In genomic region chr10:69123747-69124557, GRCh38 we compare ENCODE assay signal across 8 cellular contexts. TPM values are rescaled to one million over a fixed set of nuclear protein-coding genes. Genes with fewer than 3 reads are reported as not detected.
DNase-seq lines count a peak whose midpoint lies in the region; ATAC-seq, FAIRE-seq and TF ChIP-seq lines count a peak whose summit lies in the region.

Gene VPS26A (plus strand): TSS chr10:69124178. CDS start chr10:69124278, 100 bp downstream.

- peak within 1 kb of the TSS; percentile 99 for H3K18ac ChIP-seq in H1 (ENCODE audit: extremely low read depth, low read length)
- peak within 1 kb of the TSS; percentile 94 to 98 for H3K18ac ChIP-seq in mesenchymal stem cell (ENCODE audit: low read depth in 1 of 2, low read length in 2 of 2)

- peak within 1 kb of the TSS; percentile 32; the same call in 1 of the 2 replicates for H2BK12ac ChIP-seq in H1 (ENCODE audit: low read depth, low read length)
- H2BK12ac ChIP-seq in mesenchymal stem cell (ENCODE audit: low read length in 2 of 2) = no peak within 1 kb of the TSS

- no peak within 1 kb of the TSS for H2BK120ac ChIP-seq in H1 (replicated peaks; ENCODE audit: low read depth, low read length)
- peak within 1 kb of the TSS; percentile 89 for H2BK120ac ChIP-seq in mesenchymal stem cell (ENCODE audit: low read depth, low read length)

- H3K79me2 ChIP-seq in H1 (ENCODE audit: control insufficient read depth in 1 of 2, insufficient read depth in 2 of 2, low read length in 2 of 2) = peaks cover 0 to 41% of the 10 kb centered on the region in 2 experiments; a peak in 2 of 4 replicates

- ATAC-seq in GM21381 (IDR thresholded peaks at IDR 0.05; ENCODE audit: unreplicated experiment) = peak; percentile 80

- no peak within 1 kb of the TSS for H2BK20ac ChIP-seq in H1 (ENCODE audit: low read length)

- H3K14ac ChIP-seq in H1 (ENCODE audit: insufficient read length) (no peak within 1 kb of the TSS), mesenchymal stem cell (ENCODE audit: low read length in 2 of 2) (peak within 1 kb of the TSS in 1 of 2 experiments; percentile 98)

- no peaks in the 10 kb centered on the region for H3K4me1 ChIP-seq in H1 (replicated peaks in 1 of 4; ENCODE audit: control insufficient read depth in 3 of 4, insufficient read depth in 4 of 4, low read length in 3 of 4)
- H3K4me1 ChIP-seq in mesenchymal stem cell (ENCODE audit: control insufficient read depth, insufficient read depth, low read depth, low read length) = peaks cover 5% of the 10 kb centered on the region

- no peaks in the 10 kb centered on the region for H4K20me1 ChIP-seq in H1 (replicated peaks in 1 of 2; ENCODE audit: control insufficient read depth in 1 of 2, insufficient read depth in 2 of 2, low read length in 2 of 2)

- H2BK15ac ChIP-seq in H1 (ENCODE audit: low read length) (no peak within 1 kb of the TSS), mesenchymal stem cell (ENCODE audit: low read depth, poor library complexity, severe bottlenecking) (peak within 1 kb of the TSS; percentile 92)

- TF ChIP-seq RAD21 in H1 (IDR thresholded peaks at IDR 0.05 in 1 of 2, conservative IDR thresholded peaks at IDR 0.05 in 1 of 2; ENCODE audit: low read depth in 2 of 2, low read length in 2 of 2) = peak in 1 of 2 experiments; percentile 10; a peak in 1 of 4 replicates

- 4% methylated on average over 25 of the region's 82 CpGs; no CpG with 5 or more reads in 1 of the 2 experiments for WGBS in H1 (ENCODE audit: extremely low coverage in 1 of 2, insufficient coverage in 1 of 2, insufficient read length in 1 of 2, insufficient replicate concordance in 2 of 2, low coverage in 1 of 2, low lambda C conversion rate in 2 of 2, missing lambda C conversion rate in 1 of 2), 2 experiments
- WGBS in mesenchymal stem cell = under 1% methylated on average over 54 of the region's 82 CpGs

- H3K4me2 ChIP-seq in H1 (ENCODE audit: insufficient read depth in 1 of 2, low read depth in 2 of 2, low read length in 2 of 2) (peak within 1 kb of the TSS; percentile 53 to 70), mesenchymal stem cell (ENCODE audit: low read length, poor library complexity, severe bottlenecking) (peak within 1 kb of the TSS; percentile 92)

- DNase-seq in Caki2 (ENCODE audit: low read depth) (peak; percentile 97), HUDEP-2 (lab: John Stamatoyannopoulos, UW; ENCODE audit: unreplicated experiment in 76 of 76) (peak; percentile 15 to 99 (median 97)), NOMO-1 treated with dmso at 0.1 percent for 144 hours (lab: John Stamatoyannopoulos, UW; ENCODE audit: unreplicated experiment) (peak; percentile 99), H1 (ENCODE audit: low read depth in 1 of 2, low spot score in 2 of 2) (peak; percentile 97 to 99), mesenchymal stem cell (peak; percentile 98)
- DNase-seq in activated CD8-positive, alpha-beta memory T cell treated with anti-CD3 and anti-CD28 coated beads for 48 hours (ENCODE audit: low read depth in 2 of 3, low spot score in 2 of 3) = peak; percentile 95 to 98 (median 97)
- peak; percentile 98 for DNase-seq in stimulated activated CD8-positive, alpha-beta memory T cell treated with anti-CD3 and anti-CD28 coated beads, Interleukin-12 subunit alpha, Interleukin-12 subunit beta, amount 100 ng/mL, for 4 hours (ENCODE audit: low read depth)

- H2AK5ac ChIP-seq in H1 (ENCODE audit: low read depth, low read length) (no peak within 1 kb of the TSS), mesenchymal stem cell (ENCODE audit: low read length, severe bottlenecking) (peak within 1 kb of the TSS; percentile 16)

- peak in 2 of 3 experiments; percentile 40 to 50; a peak in 3 of 4 replicates for TF ChIP-seq CTCF in H1 (IDR thresholded peaks at IDR 0.05; ENCODE audit: control extremely low read depth in 1 of 3, insufficient read depth in 1 of 3, low read depth in 1 of 3, low read length in 3 of 3)

- in situ Hi-C loops in Caki2 (cut with HindIII; ENCODE audit: low pct_unique_long_range_greater_than_20kb, low sequenced_read_pairs) = no loop called here

- H3K4me3 ChIP-seq in H1 (ENCODE audit: extremely low read depth in 1 of 4, insufficient read depth in 2 of 4, low read depth in 3 of 4, low read length in 4 of 4) = peak within 1 kb of the TSS; percentile 74 to 93 (median 82)
- H3K4me3 ChIP-seq in mesenchymal stem cell (ENCODE audit: insufficient read depth in 1 of 2, low read depth in 1 of 2, low read length in 2 of 2) = peak within 1 kb of the TSS; percentile 84 to 90

- TF ChIP-seq EP300 in H1 (IDR thresholded peaks at IDR 0.05; ENCODE audit: borderline replicate concordance in 1 of 2, low read depth in 2 of 2, low read length in 2 of 2) = peak; percentile 33 to 73; a peak in 2 of 3 replicates

- H3K79me1 ChIP-seq in H1 (ENCODE audit: low read depth, low read length) (no peaks in the 10 kb centered on the region), mesenchymal stem cell (replicated peaks; ENCODE audit: low read length, poor library complexity, severe bottlenecking) (no peaks in the 10 kb centered on the region)

- H3K27ac ChIP-seq in H1 (ENCODE audit: low read depth, low read length) (peak within 1 kb of the TSS; percentile 93), mesenchymal stem cell (ENCODE audit: low read length, poor library complexity, severe bottlenecking) (peak within 1 kb of the TSS; percentile 93)

- H4K5ac ChIP-seq in H1 (ENCODE audit: insufficient read length, low read depth, low read length) = peak within 1 kb of the TSS; percentile 89

- H3K23ac ChIP-seq in H1 (ENCODE audit: insufficient read length) (no peak within 1 kb of the TSS), mesenchymal stem cell (ENCODE audit: low read length in 2 of 2) (no peak within 1 kb of the TSS)

- peak within 1 kb of the TSS; percentile 59 for H3K4ac ChIP-seq in H1 (replicated peaks; ENCODE audit: insufficient read length, low read depth, low read length)
- H3K4ac ChIP-seq in mesenchymal stem cell (ENCODE audit: low read depth in 1 of 2, low read length in 2 of 2) = peak within 1 kb of the TSS; percentile 5 to 92

- H3K36me3 ChIP-seq in H1 (ENCODE audit: control insufficient read depth in 2 of 4, insufficient read depth in 4 of 4, low read length in 3 of 4) (no peaks in the 10 kb centered on the region), mesenchymal stem cell (ENCODE audit: control insufficient read depth in 1 of 2, insufficient read depth in 2 of 2, low read depth in 1 of 2, low read length in 2 of 2) (peaks cover 0 to 3% of the 10 kb centered on the region in 2 experiments)

- peak within 1 kb of the TSS; percentile 73; the same call in 1 of the 2 replicates for H2AFZ ChIP-seq in H1 (ENCODE audit: low read length)
- peak within 1 kb of the TSS; percentile 82 for H2AFZ ChIP-seq in mesenchymal stem cell (ENCODE audit: low read depth, low read length)

- H4K8ac ChIP-seq in H1 (ENCODE audit: extremely low read depth, insufficient read depth, low read length) = peak within 1 kb of the TSS; percentile 96; the same call in 1 of the 2 replicates
- H4K8ac ChIP-seq in mesenchymal stem cell (ENCODE audit: low read length) = peak within 1 kb of the TSS; percentile 82

- peak; percentile 80 to 96 for TF ChIP-seq POLR2A in H1 (IDR thresholded peaks at IDR 0.05; ENCODE audit: control extremely low read depth in 1 of 2, low read depth in 2 of 2, low read length in 2 of 2)

- H3K9ac ChIP-seq in H1 (replicated peaks in 1 of 4; ENCODE audit: extremely low read depth in 1 of 4, low read depth in 3 of 4, low read length in 3 of 4) (peak within 1 kb of the TSS; percentile 62 to 97 (median 91)), mesenchymal stem cell (ENCODE audit: low read length) (peak within 1 kb of the TSS; percentile 98)

- H2BK5ac ChIP-seq in H1 (ENCODE audit: low read depth, low read length) = peak within 1 kb of the TSS; percentile 87
- H2BK5ac ChIP-seq in mesenchymal stem cell (ENCODE audit: low read depth, low read length, poor library complexity, severe bottlenecking) = peak within 1 kb of the TSS; percentile 93

- no peaks in the 10 kb centered on the region for H3K9me3 ChIP-seq in H1 (ENCODE audit: insufficient read depth in 2 of 2, low read depth in 1 of 2, low read length in 1 of 2)
- no peaks in the 10 kb centered on the region for H3K9me3 ChIP-seq in mesenchymal stem cell (ENCODE audit: control insufficient read depth, low read length)

- no peaks in the 10 kb centered on the region for H3K27me3 ChIP-seq in H1 (replicated peaks in 1 of 4; ENCODE audit: control insufficient read depth in 3 of 4, extremely low read depth in 1 of 4, insufficient read depth in 3 of 4, low read length in 3 of 4)
- no peaks in the 10 kb centered on the region for H3K27me3 ChIP-seq in mesenchymal stem cell (ENCODE audit: control insufficient read depth in 1 of 2, insufficient read depth in 1 of 2, low read length in 2 of 2)

- H4K91ac ChIP-seq in H1 (replicated peaks; ENCODE audit: insufficient read length, low read length) = peak within 1 kb of the TSS; percentile 80
- peak within 1 kb of the TSS; percentile 65 for H4K91ac ChIP-seq in mesenchymal stem cell (ENCODE audit: low read length)

- no peaks in the 10 kb centered on the region for H3K23me2 ChIP-seq in H1 (ENCODE audit: low read depth, low read length)

- FAIRE-seq in H1 (lab: Jason Lieb, UNC) = no peak

- CTCF ChIA-PET in H1 (lab: Charles Lee; ENCODE audit: partially characterized antibody) = interaction anchor here (0.5 to 0.9 kb wide), 2 partner anchors 30 to 32 kb away, joined by 3 read pairs; no protein-coding TSS in a partner anchor

- peak within 1 kb of the TSS; percentile 74 for H3K56ac ChIP-seq in H1 (replicated peaks; ENCODE audit: insufficient read length, low read depth, low read length)

- POLR2A ChIA-PET in H1 (lab: Charles Lee; ENCODE audit: partially characterized antibody) = interaction anchor here (0.9 to 2.1 kb wide), 5 partner anchors 19 to 224 kb away, joined by 3 to 6 read pairs (median 4); no protein-coding TSS in a partner anchor

TF ChIP-seq in H1, 55 proteins besides CTCF, POLR2A, EP300 and RAD21 (continues in another document):
- no peak for TF ChIP-seq SAP30 (IDR thresholded peaks at IDR 0.05; ENCODE audit: insufficient read depth, insufficient replicate concordance, low read length)

RNA-seq across cellular contexts. Expression of gene VPS26A, which starts in this region (rescaled TPM):
- total RNA-seq in Caki2 (2014; rRNA removed; shearing (Covaris generic); ENCODE audit: low replicate concordance) = 20.1 and 25.2 TPM in 2 replicates
- 44.8 and 49.6 TPM in 2 replicates for total RNA-seq in H1 (2021; fragmentation: NEBNext Ultra II Directional; extraction: Animal tissue kit (Norgen Biotek cat#: 25700))
- polyA plus RNA-seq in H1 (2011; rRNA removed) = 3.9 and 10.7 TPM in 2 replicates
- 11.8 TPM for polyA plus RNA-seq in H1 (2011; cell fraction: cytosol; rRNA removed)
- polyA plus RNA-seq in H1 (2011; cell fraction: nucleus; rRNA removed) = 1.4 TPM
- polyA plus RNA-seq in H1 (2012, experiment 1 of 2) = 14.0 to 34.0 TPM (median 16.1 TPM) in 4 replicates
- 4.1 TPM for polyA plus RNA-seq in H1 (2012, experiment 2 of 2)
- 27.0 TPM for polyA plus RNA-seq in H1 (2013, experiment 1 of 2)
- 27.4 TPM for polyA plus RNA-seq in H1 (2013, experiment 2 of 2)
- polyA minus RNA-seq in H1 (2011; rRNA and poly(A)+ RNA removed) = 6.6 and 7.0 TPM in 2 replicates
- polyA minus RNA-seq in H1 (2011; cell fraction: cytosol; rRNA and poly(A)+ RNA removed) = 6.5 TPM
- polyA minus RNA-seq in H1 (2011; cell fraction: nucleus; rRNA and poly(A)+ RNA removed) = 6.1 TPM
- 60.4 TPM for polyA plus RNA-seq in mesenchymal stem cell (2013, experiment 1 of 2)
- polyA plus RNA-seq in mesenchymal stem cell (2013, experiment 2 of 2) = 65.4 TPM

Comparison
In these comparisons a context has a peak if more than half of its experiments do, and no peak if none do; other contexts are left out.
1. Peak in every context shown above with its lines: DNase-seq, ATAC-seq, H3K4me3 ChIP-seq and H3K27ac ChIP-seq.